19 cellular contexts compared by ENCODE assay signal in genomic region chr2:67567866-67568265, GRCh38.
"Had no signal": no experiment of that assay in that cellular context is flagged by ENCODE, and none has a peak within 500 bp of the region (broad histone marks: within the 10 kb centered on the region; RNA-seq: fewer than 3 reads in every experiment).

No MANE protein-coding gene starts in this region.

- H3K4me3 ChIP-seq: esophagus muscularis mucosa, left lung, lung, sigmoid colon, thoracic aorta, vagina had no signal

- ATAC-seq: left lung; naive thymus-derived CD8-positive, alpha-beta T cell had no signal

- H3K9me3 ChIP-seq: esophagus muscularis mucosa, left lung, sigmoid colon, thoracic aorta, vagina had no signal

- H3K36me3 ChIP-seq: esophagus muscularis mucosa, left lung, sigmoid colon, thoracic aorta, vagina, WERI-Rb-1 had no signal

- DNase-seq: activated CD4-positive, alpha-beta T cell treated with anti-CD3 and anti-CD28 coated beads for 1 hour; activated gamma-delta T cell treated with Interleukin-2 at 50 U/mL for 16 hours; activated T-cell treated with anti-CD3 and anti-CD28 coated beads, Interleukin-2, amount 50 U/mL, for 1 hour; anterior cingulate cortex; caudate nucleus; dermis blood vessel endothelial cell; effector CD8-positive, alpha-beta T cell; foreskin melanocyte; left lung; naive thymus-derived CD8-positive, alpha-beta T cell; retina; sigmoid colon; stimulated activated CD4-positive, alpha-beta T cell treated with anti-CD3 and anti-CD28 coated beads, Interleukin-4, amount 100 ng/mL, for 24 hours; stimulated activated naive CD4-positive, alpha-beta T cell treated with Interleukin-2 at 50 U/mL for 16 hours; WERI-Rb-1 had no signal

- H3K27me3 ChIP-seq: esophagus muscularis mucosa, left lung, sigmoid colon, vagina had no signal

- H3K4me1 ChIP-seq: esophagus muscularis mucosa, left lung, sigmoid colon had no signal

- H3K27ac ChIP-seq: esophagus muscularis mucosa, left lung, sigmoid colon, thoracic aorta, vagina, WERI-Rb-1 had no signal
